In genomic region chr1:173863224-173864151, GRCh38 we compare ENCODE assay signal across 12 cellular contexts. TPM values are rescaled to one million over a fixed set of nuclear protein-coding genes. Genes with fewer than 3 reads are reported as not detected.
A peak's percentile ranks its signal among the peaks of the same experiment; 100 is the strongest.
DNase-seq lines count a peak whose midpoint lies in the region; ATAC-seq, FAIRE-seq and TF ChIP-seq lines count a peak whose summit lies in the region.
"Had no signal": no experiment of that assay in that cellular context is flagged by ENCODE, and none has a peak within 500 bp of the region (broad histone marks: within the 10 kb centered on the region; RNA-seq: fewer than 3 reads in every experiment).

No MANE protein-coding gene starts in this region.

- no peaks in the 10 kb centered on the region for H3K9me3 Mint-ChIP-seq in activated CD8-positive, alpha-beta memory T cell treated with anti-CD3 and anti-CD28 coated beads, Interleukin-2, amount 10 ng/mL, durations not matched to agents 7 days and 5 days (ENCODE audit: low read depth)
- no peaks in the 10 kb centered on the region for H3K9me3 Mint-ChIP-seq in activated naive CD8-positive, alpha-beta T cell treated with anti-CD3 and anti-CD28 coated beads, Interleukin-2, amount 50 U/mL, for 24 hours

- no peak overlapping the region for H3K4me3 ChIP-seq in osteoblast (ENCODE audit: insufficient read depth, low read length)

- no peak for FAIRE-seq in D721Med (lab: Jason Lieb, UNC)

- H3K27ac ChIP-seq in osteoblast (ENCODE audit: low read depth, low read length), result peak overlapping the region; percentile 53
- H3K27ac ChIP-seq: heart left ventricle had no signal

- peak overlapping the region; percentile 93 for H3K4me2 ChIP-seq in osteoblast (ENCODE audit: insufficient read depth, low read length)

- no peak for DNase-seq in activated CD8-positive, alpha-beta memory T cell treated with anti-CD3 and anti-CD28 coated beads, Interleukin-2, amount 10 ng/mL, durations not matched to agents 7 days and 5 days
- DNase-seq in activated CD8-positive, alpha-beta memory T cell treated with anti-CD3 and anti-CD28 coated beads, Interleukin-2, amount 50 U/mL, for 4 hours, result no peak
- peak; percentile 41 for DNase-seq in LoVo (ENCODE audit: low spot score)
- no peak for DNase-seq in activated naive CD8-positive, alpha-beta T cell treated with anti-CD3 and anti-CD28 coated beads, Interleukin-2, amount 50 U/mL, for 24 hours
- no peak for DNase-seq in osteoblast (ENCODE audit: insufficient read length, low spot score, missing footprints)
- no peak for DNase-seq in D721Med (ENCODE audit: insufficient read length, low spot score)
- DNase-seq in effector CD4-positive, alpha-beta T cell, result no peak
- no peak for DNase-seq in GOT3 (lab: John Stamatoyannopoulos, UW)
- DNase-seq: activated CD4-positive, alpha-beta T cell treated with anti-CD3 and anti-CD28 coated beads for 1 hour; AML-193; heart left ventricle had no signal

- no peaks in the 10 kb centered on the region for H3K27me3 ChIP-seq in osteoblast (ENCODE audit: insufficient read depth, low read length)
- H3K27me3 ChIP-seq: heart left ventricle had no signal

- no peaks in the 10 kb centered on the region for H3K27me3 Mint-ChIP-seq in activated CD8-positive, alpha-beta memory T cell treated with anti-CD3 and anti-CD28 coated beads, Interleukin-2, amount 10 ng/mL, durations not matched to agents 7 days and 5 days
- peaks cover 8% of the 10 kb centered on the region for H3K27me3 Mint-ChIP-seq in activated naive CD8-positive, alpha-beta T cell treated with anti-CD3 and anti-CD28 coated beads, Interleukin-2, amount 50 U/mL, for 24 hours

- H4K20me1 ChIP-seq in osteoblast (ENCODE audit: insufficient read depth, low read length), result peaks cover 51% of the 10 kb centered on the region

- H3K36me3 Mint-ChIP-seq in activated CD8-positive, alpha-beta memory T cell treated with anti-CD3 and anti-CD28 coated beads, Interleukin-2, amount 10 ng/mL, durations not matched to agents 7 days and 5 days, result peaks cover 58% of the 10 kb centered on the region
- peaks cover 67% of the 10 kb centered on the region for H3K36me3 Mint-ChIP-seq in activated naive CD8-positive, alpha-beta T cell treated with anti-CD3 and anti-CD28 coated beads, Interleukin-2, amount 50 U/mL, for 24 hours (ENCODE audit: low read depth)

- CTCF ChIA-PET in activated CD8-positive, alpha-beta memory T cell treated with anti-CD3 and anti-CD28 coated beads, Interleukin-2, amount 10 ng/mL, durations not matched to agents 7 days and 5 days (lab: Charles Lee), result interaction anchor here (0.7 kb wide), 1 partner anchor 434 kb away, joined by 3 read pairs; no protein-coding TSS in a partner anchor

- no peaks in the 10 kb centered on the region for H3K9me3 ChIP-seq in osteoblast (ENCODE audit: low read depth, low read length)
- H3K9me3 ChIP-seq: heart left ventricle had no signal

- H3K79me2 ChIP-seq in osteoblast (ENCODE audit: insufficient read depth, low read length), result peaks cover 27% of the 10 kb centered on the region

- H2AFZ ChIP-seq in osteoblast (ENCODE audit: low read length), result no peak overlapping the region

- peaks cover 38% of the 10 kb centered on the region for H3K4me1 Mint-ChIP-seq in activated CD8-positive, alpha-beta memory T cell treated with anti-CD3 and anti-CD28 coated beads, Interleukin-2, amount 10 ng/mL, durations not matched to agents 7 days and 5 days
- peaks cover 43% of the 10 kb centered on the region for H3K4me1 Mint-ChIP-seq in activated naive CD8-positive, alpha-beta T cell treated with anti-CD3 and anti-CD28 coated beads, Interleukin-2, amount 50 U/mL, for 24 hours

- no peak for ATAC-seq in activated CD8-positive, alpha-beta memory T cell treated with anti-CD3 and anti-CD28 coated beads, Interleukin-2, amount 10 ng/mL, durations not matched to agents 7 days and 5 days
- no peak for ATAC-seq in activated naive CD8-positive, alpha-beta T cell treated with anti-CD3 and anti-CD28 coated beads, Interleukin-2, amount 50 U/mL, for 24 hours
- ATAC-seq: heart left ventricle had no signal

- peak overlapping the region; percentile 95 for H3K27ac Mint-ChIP-seq in activated CD8-positive, alpha-beta memory T cell treated with anti-CD3 and anti-CD28 coated beads, Interleukin-2, amount 10 ng/mL, durations not matched to agents 7 days and 5 days
- H3K27ac Mint-ChIP-seq in activated naive CD8-positive, alpha-beta T cell treated with anti-CD3 and anti-CD28 coated beads, Interleukin-2, amount 50 U/mL, for 24 hours, result peak overlapping the region; percentile 100

- peak overlapping the region; percentile 89 for H3K4me3 Mint-ChIP-seq in activated CD8-positive, alpha-beta memory T cell treated with anti-CD3 and anti-CD28 coated beads, Interleukin-2, amount 10 ng/mL, durations not matched to agents 7 days and 5 days
- H3K4me3 Mint-ChIP-seq in activated naive CD8-positive, alpha-beta T cell treated with anti-CD3 and anti-CD28 coated beads, Interleukin-2, amount 50 U/mL, for 24 hours, result peak overlapping the region; percentile 99

- TF ChIP-seq CTCF in osteoblast (IDR thresholded peaks at IDR 0.05; ENCODE audit: extremely low read depth, low read depth, low read length) (no peak), D721Med (IDR thresholded peaks at IDR 0.05; ENCODE audit: insufficient read depth, missing control alignments) (no peak)

- peaks cover 55% of the 10 kb centered on the region for H3K36me3 ChIP-seq in osteoblast (ENCODE audit: insufficient read depth, low read length)

- H3K4me1 ChIP-seq in osteoblast (ENCODE audit: insufficient read depth, low read length), result peaks cover 16% of the 10 kb centered on the region

RNA-seq across cellular contexts. Expression of gene GAS5, which starts 4.3 kb away (rescaled TPM):
- 100 to 1,000 TPM; 418 to 494 TPM for total RNA-seq in activated CD8-positive, alpha-beta memory T cell treated with anti-CD3 and anti-CD28 coated beads, Interleukin-2, amount 10 ng/mL, durations not matched to agents 7 days and 5 days
- total RNA-seq in osteoblast, result 177 and 220 TPM in 2 replicates

RNA-seq across cellular contexts. Expression of gene ZBTB37, which starts 4.7 kb away (rescaled TPM):
- 10 to 100 TPM in 1 of 2 experiments, 1 to 10 TPM in 1; 9.5 to 13.3 TPM for total RNA-seq in activated CD8-positive, alpha-beta memory T cell treated with anti-CD3 and anti-CD28 coated beads, Interleukin-2, amount 10 ng/mL, durations not matched to agents 7 days and 5 days
- 10.3 and 10.5 TPM in 2 replicates for total RNA-seq in osteoblast

RNA-seq across cellular contexts. Expression of gene CENPL, which starts 38.8 kb away (rescaled TPM):
- 10 to 100 TPM; 35.4 to 42.0 TPM for total RNA-seq in activated CD8-positive, alpha-beta memory T cell treated with anti-CD3 and anti-CD28 coated beads, Interleukin-2, amount 10 ng/mL, durations not matched to agents 7 days and 5 days
- 8.0 and 12.1 TPM in 2 replicates for total RNA-seq in osteoblast

RNA-seq across cellular contexts. Expression of gene DARS2, which starts 39.0 kb away (rescaled TPM):
- total RNA-seq in activated CD8-positive, alpha-beta memory T cell treated with anti-CD3 and anti-CD28 coated beads, Interleukin-2, amount 10 ng/mL, durations not matched to agents 7 days and 5 days, result 10 to 100 TPM; 28.7 to 32.3 TPM
- 15.6 and 17.4 TPM in 2 replicates for total RNA-seq in osteoblast

RNA-seq across cellular contexts. Expression of gene SERPINC1, which starts 53.6 kb away (rescaled TPM):
- not detected for total RNA-seq in activated CD8-positive, alpha-beta memory T cell treated with anti-CD3 and anti-CD28 coated beads, Interleukin-2, amount 10 ng/mL, durations not matched to agents 7 days and 5 days
- under 0.01 TPM in 1 of 2 replicates, not detected in the other for total RNA-seq in osteoblast
- total RNA-seq: myocyte had no signal
